14 cellular contexts compared by ENCODE assay signal in the genomic region with DNA sequence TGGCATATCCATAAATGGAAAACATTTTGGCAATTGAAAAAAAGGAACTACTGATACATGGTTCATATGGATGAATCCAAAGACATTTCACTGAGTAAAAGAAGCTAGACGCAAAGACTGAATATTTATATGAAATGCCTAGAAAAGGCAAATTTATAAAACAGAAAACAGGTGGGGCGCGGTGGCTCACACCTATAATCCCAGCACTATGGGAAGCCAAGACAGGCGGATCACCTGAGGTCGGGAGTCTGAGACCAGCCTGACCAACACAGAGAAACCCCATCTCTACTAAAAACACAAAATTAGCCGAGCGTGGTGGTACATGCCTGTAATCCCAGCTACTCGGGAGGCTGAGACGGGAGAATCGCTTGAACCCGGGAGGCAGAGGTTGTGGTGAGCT. TPM values are rescaled to one million over a fixed set of nuclear protein-coding genes. Genes with fewer than 3 reads are reported as not detected.
DNase-seq lines count a peak whose midpoint lies in the region; ATAC-seq and TF ChIP-seq lines count a peak whose summit lies in the region.
"Not testable (repeated sequence)": the region's sequence is repeated elsewhere in the genome, so short reads cannot be mapped to it uniquely, and the experiment has no call there.
"Had no signal": no experiment of that assay in that cellular context is flagged by ENCODE, and none has a peak within 500 bp of the region (broad histone marks: within the 10 kb centered on the region; RNA-seq: fewer than 3 reads in every experiment).

No MANE protein-coding gene starts in this region.

- not testable (repeated sequence) for H3K9me3 Mint-ChIP-seq in progenitor cell of endocrine pancreas (ENCODE audit: low read depth)

- TF ChIP-seq CTCF in progenitor cell of endocrine pancreas (IDR thresholded peaks at IDR 0.05; ENCODE audit: unreplicated experiment): not testable (repeated sequence)

- H3K27ac Mint-ChIP-seq in progenitor cell of endocrine pancreas: peak overlapping the region; percentile 29

- H3K4me3 Mint-ChIP-seq in progenitor cell of endocrine pancreas (ENCODE audit: low read depth): not testable (repeated sequence)

- DNase-seq in Right ventricle myocardium inferior (ENCODE audit: missing footprints) (peak; percentile 55), posterior vena cava (ENCODE audit: low spot score) (peak; percentile 55)
- DNase-seq in progenitor cell of endocrine pancreas (ENCODE audit: low spot score, unreplicated experiment): not testable (repeated sequence)

- H3K4me1 Mint-ChIP-seq in progenitor cell of endocrine pancreas (ENCODE audit: low read depth): not testable (repeated sequence)

- intact Hi-C loops in Right ventricle myocardium inferior (cut with DNase I); posterior vena cava (cut with DNase I): not testable (repeated sequence)

- ATAC-seq in Right ventricle myocardium inferior: not testable (repeated sequence)

- H3K36me3 Mint-ChIP-seq in progenitor cell of endocrine pancreas (ENCODE audit: insufficient read depth): not testable (repeated sequence)

- not testable (repeated sequence) for H3K27me3 Mint-ChIP-seq in progenitor cell of endocrine pancreas

RNA-seq across cellular contexts. Expression of gene HTR1E, which starts 9.5 kb away (rescaled TPM):
- total RNA-seq in Right ventricle myocardium inferior: not detected
- not detected for total RNA-seq in posterior vena cava
- 0.13 TPM in 1 of 2 replicates, not detected in the other for total RNA-seq in progenitor cell of endocrine pancreas
- total RNA-seq: A172; A673; B cell; Caco-2; Calu3; CD4-positive, alpha-beta memory T cell; CD4-positive, alpha-beta T cell; CD4-positive, CD25-positive, alpha-beta regulatory T cell; CD8-positive, alpha-beta memory T cell; CD8-positive, alpha-beta T cell; Daoy had no signal
